In the genomic region with DNA sequence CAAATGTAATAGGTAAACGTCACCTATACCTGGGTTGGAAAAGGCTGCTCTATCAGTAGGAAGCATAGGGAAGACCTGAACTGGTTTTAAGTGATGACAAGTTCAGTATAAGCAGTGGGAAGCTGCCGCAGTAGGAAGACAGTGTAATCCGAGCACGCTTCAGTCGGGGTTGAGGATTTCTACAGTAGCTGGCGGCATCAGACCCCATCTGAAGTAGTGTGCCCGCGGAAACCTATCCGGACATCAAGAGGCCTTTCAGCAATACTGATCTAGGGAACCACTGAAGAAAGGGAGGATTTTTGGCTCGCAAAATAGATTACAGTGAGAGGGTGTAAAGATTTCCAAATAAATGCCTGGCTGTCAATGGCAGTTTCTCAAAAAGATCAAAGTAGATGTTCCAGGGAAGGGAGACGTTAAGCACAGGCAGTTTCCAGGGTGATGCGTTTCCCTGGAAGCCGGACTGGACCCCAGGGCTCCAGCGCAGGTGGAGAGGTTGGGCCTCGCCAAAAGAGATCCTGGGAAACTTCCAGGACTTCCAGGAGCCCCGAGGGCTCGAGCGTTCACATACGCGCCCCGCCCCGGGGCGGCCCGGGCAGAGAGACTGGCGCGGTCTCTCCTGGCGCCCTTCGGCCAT, we compare ENCODE assay signal across 6 cellular contexts. TPM values are rescaled to one million over a fixed set of nuclear protein-coding genes. Genes with fewer than 3 reads are reported as not detected.
A peak's percentile ranks its signal among the peaks of the same experiment; 100 is the strongest.
DNase-seq lines count a peak whose midpoint lies in the region; FAIRE-seq and TF ChIP-seq lines count a peak whose summit lies in the region.

No MANE protein-coding gene starts in this region.

- no peaks in the 10 kb centered on the region for H3K9me3 Mint-ChIP-seq in Caco-2 (ENCODE audit: unreplicated experiment)

- peak overlapping the region; percentile 56 for H3K9ac ChIP-seq in keratinocyte (ENCODE audit: control insufficient read depth, extremely low read depth, insufficient read depth, low read length)

- peak overlapping the region; percentile 51 for H3K27ac Mint-ChIP-seq in Caco-2 (ENCODE audit: unreplicated experiment)

- H3K4me3 Mint-ChIP-seq in Caco-2 (ENCODE audit: unreplicated experiment): peak overlapping the region; percentile 87

- H3K9me1 ChIP-seq in keratinocyte (ENCODE audit: control insufficient read depth, extremely low read depth, insufficient read depth, low read length): no peaks in the 10 kb centered on the region

- CTCF ChIA-PET in Caco-2 (lab: Charles Lee): no interaction called here

- H3K4me1 Mint-ChIP-seq in Caco-2 (ENCODE audit: low read depth, unreplicated experiment): peaks cover 13% of the 10 kb centered on the region

- peaks cover 20% of the 10 kb centered on the region for H3K4me1 ChIP-seq in Caco-2
- peaks cover 18% of the 10 kb centered on the region for H3K4me1 ChIP-seq in SJCRH30
- H3K4me1 ChIP-seq in keratinocyte (ENCODE audit: control insufficient read depth, extremely low read depth, insufficient read depth, low read length): peaks cover 12% of the 10 kb centered on the region

- H3K27ac ChIP-seq in SJCRH30: no peak overlapping the region; the same call in 1 of the 2 replicates
- H3K27ac ChIP-seq in keratinocyte (ENCODE audit: control insufficient read depth, insufficient read depth, low read length): no peak overlapping the region

- no peaks in the 10 kb centered on the region for H3K9me3 ChIP-seq in Caco-2
- H3K9me3 ChIP-seq in SJCRH30 (replicated peaks): no peaks in the 10 kb centered on the region
- no peaks in the 10 kb centered on the region for H3K9me3 ChIP-seq in keratinocyte (ENCODE audit: control insufficient read depth, low read depth, low read length)

- H3K36me3 Mint-ChIP-seq in Caco-2 (ENCODE audit: insufficient read depth, unreplicated experiment): peaks cover 8% of the 10 kb centered on the region

- FAIRE-seq in keratinocyte (lab: Jason Lieb, UNC): no peak

- H2AFZ ChIP-seq in keratinocyte (ENCODE audit: control insufficient read depth, low read length): peak overlapping the region; percentile 77

- no peaks in the 10 kb centered on the region for H4K20me1 ChIP-seq in keratinocyte (ENCODE audit: control insufficient read depth, extremely low read depth, insufficient read depth, low read length)

- POLR2A ChIA-PET in Caco-2 (lab: Charles Lee): interaction anchor here (1.0 kb wide), 1 partner anchor 10 kb away, joined by 3 read pairs; no protein-coding TSS in a partner anchor

- dilution Hi-C loops in keratinocyte (cut with MboI; ENCODE audit: extremely low pct_ligation_motif_present, low sequenced_read_pairs): no loop called here

- H3K4me2 ChIP-seq in keratinocyte (ENCODE audit: control insufficient read depth, extremely low read depth, insufficient read depth, low read depth, low read length): peak overlapping the region; percentile 87

- no TSS peak for BruUV-seq in Caco-2 (replicated peaks; lab: Mats Ljungman, UMichigan)

- H3K79me2 ChIP-seq in keratinocyte (ENCODE audit: control insufficient read depth, insufficient read depth, low read length): no peaks in the 10 kb centered on the region

- H3K27me3 Mint-ChIP-seq in Caco-2 (ENCODE audit: insufficient read depth, unreplicated experiment): no peaks in the 10 kb centered on the region

- peak overlapping the region; percentile 74 for H3K4me3 ChIP-seq in Caco-2 (ENCODE audit: low read depth, low read length)
- H3K4me3 ChIP-seq in SJCRH30: peak overlapping the region; percentile 55
- peak overlapping the region; percentile 39 to 70 (median 69) for H3K4me3 ChIP-seq in keratinocyte (ENCODE audit: control insufficient read depth in 2 of 3, extremely low read depth in 1 of 3, insufficient read depth in 2 of 3, low read depth in 1 of 3, low read length in 3 of 3)

- no peak for TF ChIP-seq CTCF in Caco-2 (IDR thresholded peaks at IDR 0.05; ENCODE audit: insufficient read depth in 1 of 2, low read depth in 1 of 2, low read length in 1 of 2, severe bottlenecking in 1 of 2, unreplicated experiment in 1 of 2)
- no peak for TF ChIP-seq CTCF in keratinocyte (optimal IDR thresholded peaks at IDR 0.05 in 1 of 3, IDR thresholded peaks at IDR 0.05 in 1 of 3, conservative IDR thresholded peaks at IDR 0.05 in 1 of 3; ENCODE audit: extremely low read depth in 1 of 3, insufficient read depth in 2 of 3, low read length in 3 of 3)

- DNase-seq in Caco-2: no peak
- DNase-seq in SJCRH30: peak; percentile 42 to 71
- DNase-seq in keratinocyte (ENCODE audit: low read depth, low spot score): no peak
- DNase-seq in RPMI8226: no peak
- no peak for DNase-seq in pons (ENCODE audit: low spot score)
- no peak for DNase-seq in hepatic stellate cell (ENCODE audit: low spot score)

- H3K36me3 ChIP-seq in Caco-2 (ENCODE audit: control insufficient read depth, insufficient read depth, low read length): no peaks in the 10 kb centered on the region
- no peaks in the 10 kb centered on the region for H3K36me3 ChIP-seq in SJCRH30
- no peaks in the 10 kb centered on the region for H3K36me3 ChIP-seq in keratinocyte (ENCODE audit: control insufficient read depth in 2 of 2, extremely low read depth in 1 of 2, insufficient read depth in 2 of 2, low read length in 2 of 2)

- H3K27me3 ChIP-seq in Caco-2 (replicated peaks; ENCODE audit: control insufficient read depth, insufficient read depth, low read length) (no peaks in the 10 kb centered on the region), SJCRH30 (no peaks in the 10 kb centered on the region), keratinocyte (ENCODE audit: control insufficient read depth, extremely low read depth, insufficient read depth, low read length) (no peaks in the 10 kb centered on the region)

- intact Hi-C loops in Caco-2 (cut with micrococcal nuclease; ENCODE audit: unreplicated experiment): loop anchor here (2.0 kb wide), 1 partner anchor 66 kb away; the partner anchor contains the start of genes CCDC142 and TTC31

RNA-seq across cellular contexts. Expression of gene LOXL3, which starts 5.3 kb away (rescaled TPM):
- total RNA-seq in Caco-2 (2022): 13.8 and 15.9 TPM in 2 replicates
- total RNA-seq in SJCRH30 (2014; rRNA removed; shearing (Covaris generic)): 16.8 and 19.0 TPM in 2 replicates
- 0.21 to 0.57 TPM (median 0.26 TPM) in 3 replicates for polyA plus RNA-seq in keratinocyte
- not detected for polyA plus RNA-seq in keratinocyte (2011; ENCODE audit: low read depth)
- polyA plus RNA-seq in keratinocyte (2011; cell fraction: cytosol; rRNA removed): 0.08 and 0.16 TPM in 2 replicates
- polyA plus RNA-seq in keratinocyte (2011; cell fraction: nucleus; rRNA removed): 0.19 and 0.24 TPM in 2 replicates
- polyA plus RNA-seq in keratinocyte (2012; ENCODE audit: low replicate concordance): 0.21 and 0.48 TPM in 2 replicates
- polyA minus RNA-seq in keratinocyte: 0.20 to 1.2 TPM (median 0.22 TPM) in 3 replicates
- polyA minus RNA-seq in keratinocyte (2011; cell fraction: cytosol; rRNA and poly(A)+ RNA removed): not detected
- polyA minus RNA-seq in keratinocyte (2011; cell fraction: nucleus; rRNA and poly(A)+ RNA removed): not detected in 2 replicates

RNA-seq across cellular contexts. Expression of gene DOK1, which starts 6.1 kb away (rescaled TPM):
- 5.1 and 5.5 TPM in 2 replicates for total RNA-seq in Caco-2 (2022)
- 1.7 and 4.4 TPM in 2 replicates for total RNA-seq in SJCRH30 (2014; rRNA removed; shearing (Covaris generic))
- polyA plus RNA-seq in keratinocyte: 0.97 to 2.0 TPM (median 0.99 TPM) in 3 replicates
- polyA plus RNA-seq in keratinocyte (2011; ENCODE audit: low read depth): not detected
- polyA plus RNA-seq in keratinocyte (2011; cell fraction: cytosol; rRNA removed): 0.69 and 1.5 TPM in 2 replicates
- 1.3 and 2.4 TPM in 2 replicates for polyA plus RNA-seq in keratinocyte (2011; cell fraction: nucleus; rRNA removed)
- 0.31 and 2.7 TPM in 2 replicates for polyA plus RNA-seq in keratinocyte (2012; ENCODE audit: low replicate concordance)
- polyA minus RNA-seq in keratinocyte: 0.58 to 4.0 TPM (median 0.63 TPM) in 3 replicates
- 4.2 TPM for polyA minus RNA-seq in keratinocyte (2011; cell fraction: cytosol; rRNA and poly(A)+ RNA removed)
- 1.3 and 1.5 TPM in 2 replicates for polyA minus RNA-seq in keratinocyte (2011; cell fraction: nucleus; rRNA and poly(A)+ RNA removed)

RNA-seq across cellular contexts. Expression of gene HTRA2, which starts 18.7 kb away (rescaled TPM):
- total RNA-seq in Caco-2 (2022): 27.0 and 27.3 TPM in 2 replicates
- 42.6 and 46.3 TPM in 2 replicates for total RNA-seq in SJCRH30 (2014; rRNA removed; shearing (Covaris generic))
- polyA plus RNA-seq in keratinocyte: 25.5 to 30.8 TPM (median 27.8 TPM) in 3 replicates
- 9.8 TPM for polyA plus RNA-seq in keratinocyte (2011; ENCODE audit: low read depth)
- polyA plus RNA-seq in keratinocyte (2011; cell fraction: cytosol; rRNA removed): 22.1 and 24.5 TPM in 2 replicates
- 41.7 and 47.6 TPM in 2 replicates for polyA plus RNA-seq in keratinocyte (2011; cell fraction: nucleus; rRNA removed)
- 24.8 and 27.4 TPM in 2 replicates for polyA plus RNA-seq in keratinocyte (2012; ENCODE audit: low replicate concordance)
- 25.3 to 46.8 TPM (median 32.1 TPM) in 3 replicates for polyA minus RNA-seq in keratinocyte
- polyA minus RNA-seq in keratinocyte (2011; cell fraction: cytosol; rRNA and poly(A)+ RNA removed): 17.6 TPM
- polyA minus RNA-seq in keratinocyte (2011; cell fraction: nucleus; rRNA and poly(A)+ RNA removed): 16.9 and 17.5 TPM in 2 replicates

RNA-seq across cellular contexts. Expression of gene AUP1, which starts 18.9 kb away (rescaled TPM):
- 154 and 156 TPM in 2 replicates for total RNA-seq in Caco-2 (2022)
- 125 and 132 TPM in 2 replicates for total RNA-seq in SJCRH30 (2014; rRNA removed; shearing (Covaris generic))
- polyA plus RNA-seq in keratinocyte: 94.9 to 141 TPM (median 114 TPM) in 3 replicates
- 67.0 TPM for polyA plus RNA-seq in keratinocyte (2011; ENCODE audit: low read depth)
- polyA plus RNA-seq in keratinocyte (2011; cell fraction: cytosol; rRNA removed): 80.9 and 85.3 TPM in 2 replicates
- polyA plus RNA-seq in keratinocyte (2011; cell fraction: nucleus; rRNA removed): 290 and 315 TPM in 2 replicates
- polyA plus RNA-seq in keratinocyte (2012; ENCODE audit: low replicate concordance): 91.4 and 132 TPM in 2 replicates
- 95.5 to 104 TPM (median 98.0 TPM) in 3 replicates for polyA minus RNA-seq in keratinocyte
- 87.1 TPM for polyA minus RNA-seq in keratinocyte (2011; cell fraction: cytosol; rRNA and poly(A)+ RNA removed)
- polyA minus RNA-seq in keratinocyte (2011; cell fraction: nucleus; rRNA and poly(A)+ RNA removed): 54.7 and 60.1 TPM in 2 replicates

RNA-seq across cellular contexts. Expression of gene DQX1, which starts 22.4 kb away (rescaled TPM):
- total RNA-seq in Caco-2 (2022): 0.50 and 1.4 TPM in 2 replicates
- 0.30 and 0.61 TPM in 2 replicates for total RNA-seq in SJCRH30 (2014; rRNA removed; shearing (Covaris generic))
- polyA plus RNA-seq in keratinocyte: 5.7 to 10.2 TPM (median 5.9 TPM) in 3 replicates
- polyA plus RNA-seq in keratinocyte (2011; ENCODE audit: low read depth): 3.4 TPM
- polyA plus RNA-seq in keratinocyte (2011; cell fraction: cytosol; rRNA removed): 2.8 and 3.4 TPM in 2 replicates
- 28.6 and 31.7 TPM in 2 replicates for polyA plus RNA-seq in keratinocyte (2011; cell fraction: nucleus; rRNA removed)
- polyA plus RNA-seq in keratinocyte (2012; ENCODE audit: low replicate concordance): 2.9 and 5.9 TPM in 2 replicates
- 0.98 to 6.3 TPM (median 4.8 TPM) in 3 replicates for polyA minus RNA-seq in keratinocyte
- polyA minus RNA-seq in keratinocyte (2011; cell fraction: cytosol; rRNA and poly(A)+ RNA removed): 2.9 TPM
- polyA minus RNA-seq in keratinocyte (2011; cell fraction: nucleus; rRNA and poly(A)+ RNA removed): 3.2 and 5.7 TPM in 2 replicates

Comparison
In these comparisons a context has a peak if more than half of its experiments do, and no peak if none do; other contexts are left out.
1. DNase-seq: peak in SJCRH30 (2 of 2); none in Caco-2 (0 of 2), keratinocyte (single experiment), RPMI8226 (single experiment), pons (single experiment) and hepatic stellate cell (single experiment).
2. Peak in every context shown above with its lines, with median percentiles within 50 percentile points of each other: H3K4me3 ChIP-seq.